ENCODE assay signal across 26 cellular contexts in the genomic region with DNA sequence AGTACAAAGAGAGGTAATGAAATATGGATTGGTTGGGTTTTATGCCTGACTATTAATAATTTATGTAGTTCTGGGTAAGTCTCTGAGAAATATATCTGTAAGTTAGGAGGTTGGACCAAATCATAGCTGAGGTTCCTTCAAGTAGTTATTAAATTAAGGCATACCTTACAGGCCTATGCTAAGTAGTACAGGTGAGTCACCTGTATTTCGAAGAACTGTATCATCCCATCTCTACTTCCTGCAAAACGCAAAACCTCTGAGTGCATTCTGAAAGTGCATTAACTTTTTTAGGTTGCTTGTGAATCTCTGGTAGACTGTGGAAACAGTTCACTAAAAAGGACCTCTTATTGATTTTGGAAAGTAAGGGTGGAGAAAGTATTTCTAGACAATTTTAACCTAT. TPM values are rescaled to one million over a fixed set of nuclear protein-coding genes. Genes with fewer than 3 reads are reported as not detected.
"Had no signal": no experiment of that assay in that cellular context is flagged by ENCODE, and none has a peak within 500 bp of the region (broad histone marks: within the 10 kb centered on the region; RNA-seq: fewer than 3 reads in every experiment).

No MANE protein-coding gene starts in this region.

- H3K36me3 Mint-ChIP-seq: activated naive CD4-positive, alpha-beta T cell treated with anti-CD3 and anti-CD28 coated beads, Interleukin-2, amount 50 U/mL, for 24 hours had no signal

- H3K4me1 Mint-ChIP-seq: central memory CD8-positive, alpha-beta T cell had no signal

- DNase-seq: activated CD4-positive, alpha-beta memory T cell treated with anti-CD3 and anti-CD28 coated beads, Interleukin-2, amount 10 ng/mL, durations not matched to agents 7 days and 5 days; activated CD4-positive, alpha-beta T cell treated with anti-CD3 and anti-CD28 coated beads for 1 hour; activated CD4-positive, alpha-beta T cell treated with anti-CD3 and anti-CD28 coated beads, Interleukin-2, amount 10 ng/mL, durations not matched to agents 7 days and 5 days; activated CD8-positive, alpha-beta memory T cell treated with anti-CD3 and anti-CD28 coated beads, Interleukin-2, amount 50 U/mL, for 4 hours; activated naive CD4-positive, alpha-beta T cell; activated T-cell treated with anti-CD3 and anti-CD28 coated beads, Interleukin-2, amount 50 U/mL, for 72 hours; aorta; IMR-90; KBM-7; NCI-H1105 treated with DMSO at 0.1 percent for 48 hours; NCI-H1436 treated with DMSO at 0.1 percent for 48 hours; NCI-H187; NCI-H2081; NCI-H446; NCI-H524; SW 1271 had no signal

- H3K9me3 ChIP-seq: breast epithelium, SJSA1 had no signal

- H3K27ac ChIP-seq: breast epithelium, SJSA1 had no signal

- H3K4me3 ChIP-seq: breast epithelium, SJSA1 had no signal

- H3K27ac Mint-ChIP-seq: activated CD4-positive, alpha-beta memory T cell treated with anti-CD3 and anti-CD28 coated beads, Interleukin-2, amount 10 ng/mL, durations not matched to agents 7 days and 5 days; activated CD4-positive, alpha-beta T cell treated with anti-CD3 and anti-CD28 coated beads, Interleukin-2, amount 10 ng/mL, durations not matched to agents 7 days and 5 days; activated naive CD4-positive, alpha-beta T cell treated with anti-CD3 and anti-CD28 coated beads, Interleukin-2, amount 50 U/mL, for 24 hours; activated T-cell treated with anti-CD3 and anti-CD28 coated beads, Interleukin-2, amount 50 U/mL, for 72 hours had no signal

- H3K27me3 ChIP-seq: breast epithelium, SJSA1 had no signal

- H3K27me3 Mint-ChIP-seq: activated CD4-positive, alpha-beta memory T cell treated with anti-CD3 and anti-CD28 coated beads, Interleukin-2, amount 10 ng/mL, durations not matched to agents 7 days and 5 days; activated CD4-positive, alpha-beta T cell treated with anti-CD3 and anti-CD28 coated beads, Interleukin-2, amount 10 ng/mL, durations not matched to agents 7 days and 5 days; activated naive CD4-positive, alpha-beta T cell treated with anti-CD3 and anti-CD28 coated beads, Interleukin-2, amount 50 U/mL, for 24 hours had no signal

- ATAC-seq: Right ventricle myocardium inferior, SK-N-SH treated with all-trans-retinoic acid at 6 μM for 48 hours had no signal

- H3K4me1 ChIP-seq: breast epithelium had no signal

- H3K9me3 Mint-ChIP-seq: activated CD4-positive, alpha-beta memory T cell treated with anti-CD3 and anti-CD28 coated beads, Interleukin-2, amount 10 ng/mL, durations not matched to agents 7 days and 5 days; activated CD4-positive, alpha-beta T cell treated with anti-CD3 and anti-CD28 coated beads, Interleukin-2, amount 10 ng/mL, durations not matched to agents 7 days and 5 days; activated naive CD4-positive, alpha-beta T cell treated with anti-CD3 and anti-CD28 coated beads, Interleukin-2, amount 50 U/mL, for 24 hours; activated T-cell treated with anti-CD3 and anti-CD28 coated beads, Interleukin-2, amount 50 U/mL, for 72 hours; central memory CD8-positive, alpha-beta T cell had no signal

- H3K4me3 Mint-ChIP-seq: activated CD4-positive, alpha-beta memory T cell treated with anti-CD3 and anti-CD28 coated beads, Interleukin-2, amount 10 ng/mL, durations not matched to agents 7 days and 5 days; activated CD4-positive, alpha-beta T cell treated with anti-CD3 and anti-CD28 coated beads, Interleukin-2, amount 10 ng/mL, durations not matched to agents 7 days and 5 days; activated naive CD4-positive, alpha-beta T cell treated with anti-CD3 and anti-CD28 coated beads, Interleukin-2, amount 50 U/mL, for 24 hours; activated T-cell treated with anti-CD3 and anti-CD28 coated beads, Interleukin-2, amount 50 U/mL, for 72 hours; central memory CD8-positive, alpha-beta T cell had no signal

RNA-seq across cellular contexts. Expression of a gene that starts 37.1 kb away (rescaled TPM):
- total RNA-seq: activated CD4-positive, alpha-beta memory T cell treated with anti-CD3 and anti-CD28 coated beads, Interleukin-2, amount 10 ng/mL, durations not matched to agents 7 days and 5 days; activated CD4-positive, alpha-beta T cell treated with anti-CD3 and anti-CD28 coated beads, Interleukin-2, amount 10 ng/mL, durations not matched to agents 7 days and 5 days; activated T-cell treated with anti-CD3 and anti-CD28 coated beads, Interleukin-2, amount 50 U/mL, for 72 hours; aorta; breast epithelium; LHCN-M2; M059J; Right ventricle myocardium inferior; RPMI7951; SJSA1; T-helper 1 cell treated with Interleukin-12 subunit alpha and Interleukin-12 subunit beta and Interleukin-4 antibody, amounts not matched to agents 30 ng/mL and 1 ng/mL, for 36 hours had no signal
